In genomic region chr3:147872568-147872967, GRCh38 we compare ENCODE assay signal across 24 cellular contexts.
"Had no signal": no experiment of that assay in that cellular context is flagged by ENCODE, and none has a peak within 500 bp of the region (broad histone marks: within the 10 kb centered on the region; RNA-seq: fewer than 3 reads in every experiment).

No MANE protein-coding gene starts in this region.

- H3K36me3 Mint-ChIP-seq: activated naive CD4-positive, alpha-beta T cell treated with anti-CD3 and anti-CD28 coated beads, Interleukin-2, amount 50 U/mL, for 24 hours had no signal

- H3K4me3 Mint-ChIP-seq: activated CD8-positive, alpha-beta T cell treated with anti-CD3 and anti-CD28 coated beads, Interleukin-2, amount 10 ng/mL, durations not matched to agents 7 days and 5 days; activated naive CD4-positive, alpha-beta T cell treated with anti-CD3 and anti-CD28 coated beads, Interleukin-2, amount 50 U/mL, for 24 hours; T-helper 17 cell; WTC11 had no signal

- H3K36me3 ChIP-seq: breast epithelium, colonic mucosa, MG63 had no signal

- H3K4me1 ChIP-seq: breast epithelium, colonic mucosa had no signal

- H3K27me3 Mint-ChIP-seq: activated naive CD4-positive, alpha-beta T cell treated with anti-CD3 and anti-CD28 coated beads, Interleukin-2, amount 50 U/mL, for 24 hours; T-helper 17 cell had no signal

- H3K4me1 Mint-ChIP-seq: activated naive CD4-positive, alpha-beta T cell treated with anti-CD3 and anti-CD28 coated beads, Interleukin-2, amount 50 U/mL, for 24 hours; T-helper 17 cell; WTC11 had no signal

- H3K27me3 ChIP-seq: breast epithelium, colonic mucosa, MG63 had no signal

- DNase-seq: activated CD4-positive, alpha-beta T cell treated with anti-CD3 and anti-CD28 coated beads for 48 hours; activated CD4-positive, alpha-beta T cell treated with anti-CD3 and anti-CD28 coated beads, Interleukin-2, amount 50 U/mL, for 4 hours; activated CD4-positive, CD25-positive, alpha-beta regulatory T cell treated with anti-CD3 and anti-CD28 coated beads, Interleukin-2, amount 50 U/mL, for 72 hours; activated CD8-positive, alpha-beta memory T cell treated with anti-CD3 and anti-CD28 coated beads, Interleukin-2, amount 50 U/mL, for 48 hours; activated CD8-positive, alpha-beta T cell treated with anti-CD3 and anti-CD28 coated beads, Interleukin-2, amount 10 ng/mL, durations not matched to agents 7 days and 5 days; activated naive CD4-positive, alpha-beta T cell; activated T-cell treated with anti-CD3 and anti-CD28 coated beads, Interleukin-2, amount 50 U/mL, for 1 hour; aorta; caudate nucleus; colonic mucosa; MG63; NCI-H1105; NCI-H1436; NCI-H187; NCI-H2081 treated with DMSO at 0.1 percent for 48 hours; NCI-H446; NCI-H524; PC-3; SIG-M5; T-helper 17 cell; T-helper 9 cell had no signal

- H3K4me3 ChIP-seq: breast epithelium, colonic mucosa, MG63 had no signal

- H3K27ac ChIP-seq: breast epithelium, colonic mucosa had no signal

- ATAC-seq: activated CD8-positive, alpha-beta T cell treated with anti-CD3 and anti-CD28 coated beads, Interleukin-2, amount 10 ng/mL, durations not matched to agents 7 days and 5 days; PC-3; T-helper 17 cell; WTC11 had no signal

- H3K9me3 ChIP-seq: colonic mucosa had no signal

- H3K27ac Mint-ChIP-seq: activated CD8-positive, alpha-beta T cell treated with anti-CD3 and anti-CD28 coated beads, Interleukin-2, amount 10 ng/mL, durations not matched to agents 7 days and 5 days; activated naive CD4-positive, alpha-beta T cell treated with anti-CD3 and anti-CD28 coated beads, Interleukin-2, amount 50 U/mL, for 24 hours; T-helper 17 cell; WTC11 had no signal
